In the genomic region with DNA sequence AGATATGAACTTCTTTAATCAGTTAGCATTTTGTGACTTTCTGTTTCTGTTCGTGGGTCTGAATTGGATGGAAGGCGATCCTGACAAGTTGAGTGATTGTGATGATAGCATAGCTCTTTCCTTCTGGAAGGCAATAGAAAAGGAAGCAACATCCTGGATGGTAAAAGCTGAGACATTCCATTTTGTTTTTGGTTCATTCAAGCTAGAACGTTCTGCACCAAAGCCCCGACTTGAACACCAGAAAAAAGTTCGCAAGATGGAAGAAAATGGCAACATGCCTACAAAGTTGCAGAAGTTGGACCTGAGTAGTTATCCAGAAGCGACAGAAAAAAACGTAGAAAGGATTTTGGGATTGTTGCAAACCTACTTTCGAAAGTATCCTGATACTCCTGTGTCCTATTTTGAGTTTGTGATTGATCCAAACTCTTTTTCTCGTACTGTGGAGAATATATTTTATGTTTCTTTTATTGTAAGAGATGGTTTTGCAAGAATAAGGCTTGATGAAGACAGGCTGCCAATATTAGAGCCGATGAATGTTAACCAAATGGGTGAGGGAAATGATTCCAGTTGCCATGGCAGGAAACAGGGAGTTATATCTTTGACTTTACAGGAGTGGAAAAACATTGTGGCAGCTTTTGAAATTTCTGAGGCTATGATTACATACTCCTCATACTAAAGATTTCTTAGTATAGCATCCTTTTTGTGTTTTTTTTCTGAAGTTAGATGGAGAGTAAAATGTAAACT, we compare ENCODE assay signal across 10 cellular contexts. TPM values are rescaled to one million over a fixed set of nuclear protein-coding genes. Genes with fewer than 3 reads are reported as not detected.
DNase-seq lines count a peak whose midpoint lies in the region; ATAC-seq and TF ChIP-seq lines count a peak whose summit lies in the region.
"Had no signal": no experiment of that assay in that cellular context is flagged by ENCODE, and none has a peak within 500 bp of the region (broad histone marks: within the 10 kb centered on the region; RNA-seq: fewer than 3 reads in every experiment).

No MANE protein-coding gene starts in this region.

- peak overlapping the region; percentile 82 for H3K4me3 Mint-ChIP-seq in activated T-cell treated with anti-CD3 and anti-CD28 coated beads, Interleukin-2, amount 50 U/mL, for 24 hours

- no peak for DNase-seq in activated T-cell treated with anti-CD3 and anti-CD28 coated beads, Interleukin-2, amount 50 U/mL, for 24 hours
- no peak for DNase-seq in activated T-cell treated with anti-CD3 and anti-CD28 coated beads, Interleukin-2, amount 50 U/mL, for 1 hour
- DNase-seq in astrocyte of the spinal cord (ENCODE audit: low read depth, low spot score) (no peak), lung (ENCODE audit: low spot score) (no peak), thoracic aorta (ENCODE audit: low spot score) (no peak), GM10266 (ENCODE audit: extremely low spot score) (no peak)
- DNase-seq: Caco-2 had no signal

- peaks cover 3 to 9% of the 10 kb centered on the region in 2 donors for H3K36me3 ChIP-seq in lung (ENCODE audit: control insufficient read depth in 2 of 2, insufficient read depth in 2 of 2, low read length in 2 of 2)
- no peaks in the 10 kb centered on the region for H3K36me3 ChIP-seq in thoracic aorta

- in situ Hi-C loops in astrocyte of the spinal cord (cut with HindIII; ENCODE audit: low sequenced_read_pairs): no loop called here

- no peak for ATAC-seq in lung (ENCODE audit: insufficient read depth, low FRiP score)
- no peak for ATAC-seq in thoracic aorta (ENCODE audit: insufficient number of reproducible peaks, low FRiP score, low read depth)
- ATAC-seq in HG03439 (IDR thresholded peaks at IDR 0.05; ENCODE audit: unreplicated experiment): no peak
- no peak for ATAC-seq in HG03469 (IDR thresholded peaks at IDR 0.05; ENCODE audit: unreplicated experiment)

- H3K9me3 ChIP-seq in lung (ENCODE audit: control insufficient read depth in 2 of 2, insufficient read depth in 1 of 2, low read length in 1 of 2) (no peaks in the 10 kb centered on the region), thoracic aorta (no peaks in the 10 kb centered on the region)
- H3K9me3 ChIP-seq: Caco-2 had no signal

- peak overlapping the region; percentile 98 for H3K27ac Mint-ChIP-seq in activated T-cell treated with anti-CD3 and anti-CD28 coated beads, Interleukin-2, amount 50 U/mL, for 24 hours

- 78 to 84% methylated on average over 10 of the region's 10 CpGs for WGBS in lung, 2 donors

- peaks cover 90% of the 10 kb centered on the region for H3K36me3 Mint-ChIP-seq in activated T-cell treated with anti-CD3 and anti-CD28 coated beads, Interleukin-2, amount 50 U/mL, for 24 hours (ENCODE audit: low read depth)

- H3K27me3 ChIP-seq in lung (ENCODE audit: control insufficient read depth, insufficient read depth) (no peaks in the 10 kb centered on the region), thoracic aorta (replicated peaks; ENCODE audit: insufficient read depth) (no peaks in the 10 kb centered on the region)

- H3K27me3 Mint-ChIP-seq in activated T-cell treated with anti-CD3 and anti-CD28 coated beads, Interleukin-2, amount 50 U/mL, for 24 hours: no peaks in the 10 kb centered on the region

- H3K9me3 Mint-ChIP-seq in activated T-cell treated with anti-CD3 and anti-CD28 coated beads, Interleukin-2, amount 50 U/mL, for 24 hours: no peaks in the 10 kb centered on the region

- H3K4me1 ChIP-seq in lung (ENCODE audit: control insufficient read depth in 2 of 2, insufficient read depth in 2 of 2, low read length in 2 of 2): peaks cover 10 to 14% of the 10 kb centered on the region in 2 donors
- H3K4me1 ChIP-seq in thoracic aorta (ENCODE audit: control insufficient read depth in 1 of 2, low read depth in 2 of 2): peaks cover 34 to 80% of the 10 kb centered on the region in 2 donors

- TF ChIP-seq CTCF in astrocyte of the spinal cord (IDR thresholded peaks at IDR 0.05; ENCODE audit: low read depth, low read length) (no peak), lung (IDR thresholded peaks at IDR 0.05; ENCODE audit: control extremely low read depth, extremely low read depth) (no peak), thoracic aorta (IDR thresholded peaks at IDR 0.05) (no peak), GM10266 (IDR thresholded peaks at IDR 0.05; ENCODE audit: control insufficient read depth, insufficient read depth, low read depth, missing control alignments) (no peak)

- peak overlapping the region in 1 of 2 donors; percentile 82 for H3K27ac ChIP-seq in lung (ENCODE audit: low read depth in 1 of 2, low read length in 1 of 2)
- H3K27ac ChIP-seq in thoracic aorta: peak overlapping the region; percentile 48 to 64
- H3K27ac ChIP-seq: KMS-11 had no signal

- H3K4me1 Mint-ChIP-seq in activated T-cell treated with anti-CD3 and anti-CD28 coated beads, Interleukin-2, amount 50 U/mL, for 24 hours (ENCODE audit: low read depth): peaks cover 70% of the 10 kb centered on the region

- peak overlapping the region; percentile 46 for H3K4me3 ChIP-seq in astrocyte of the spinal cord (ENCODE audit: low read depth, low read length)
- H3K4me3 ChIP-seq in lung: peak overlapping the region; percentile 17
- H3K4me3 ChIP-seq in thoracic aorta: peak overlapping the region; percentile 70

RNA-seq across cellular contexts. Expression of gene EID3, which starts 0.9 kb away (rescaled TPM):
- 10 to 100 TPM in 1 of 2 donors, 1 to 10 TPM in 1; 7.4 to 16.6 TPM for total RNA-seq in lung
- polyA plus RNA-seq in lung: 1 to 10 TPM in 1 of 2 donors, under 1 TPM in 1; 0.89 to 1.6 TPM
- total RNA-seq in thoracic aorta: 10 to 100 TPM; 32.7 to 33.7 TPM

Comparison
In these comparisons a context has a peak if more than half of its experiments do, and no peak if none do; other contexts are left out.
1. H3K4me3 ChIP-seq: peak in every context shown above with its lines; median percentile 70 in thoracic aorta; 46 in astrocyte of the spinal cord; 17 in lung.